Comparison of ENCODE assay signal across 9 cellular contexts in genomic region chr19:14561832-14562351, GRCh38. TPM values are rescaled to one million over a fixed set of nuclear protein-coding genes. Genes with fewer than 3 reads are reported as not detected.
A peak's percentile ranks its signal among the peaks of the same experiment; 100 is the strongest.
DNase-seq lines count a peak whose midpoint lies in the region; ATAC-seq, FAIRE-seq and TF ChIP-seq lines count a peak whose summit lies in the region.
"Had no signal": no experiment of that assay in that cellular context is flagged by ENCODE, and none has a peak within 500 bp of the region (broad histone marks: within the 10 kb centered on the region; RNA-seq: fewer than 3 reads in every experiment).

No MANE protein-coding gene starts in this region.

- no peak overlapping the region for H3K4me3 ChIP-seq in adipocyte (ENCODE audit: low read length)
- no peak overlapping the region for H3K4me3 ChIP-seq in cardiac muscle cell

- H3K9ac ChIP-seq in adipocyte (ENCODE audit: low read length) = peak overlapping the region; percentile 79

- H3K27ac ChIP-seq in cardiac muscle cell = peak overlapping the region; percentile 92

- FAIRE-seq in H54 (lab: Jason Lieb, UNC) = no peak

- H3K27me3 ChIP-seq in adipocyte (replicated peaks; ENCODE audit: control insufficient read depth, insufficient read depth, low read length) (no peaks in the 10 kb centered on the region), cardiac muscle cell (no peaks in the 10 kb centered on the region)

- TF ChIP-seq POLR2A in H54 (IDR thresholded peaks at IDR 0.05; ENCODE audit: low read depth, low read length) = no peak

- H3K36me3 ChIP-seq in adipocyte (ENCODE audit: control insufficient read depth, insufficient read depth, low read length, severe bottlenecking) = peaks cover 17% of the 10 kb centered on the region
- H3K36me3 ChIP-seq in cardiac muscle cell = peaks cover 3% of the 10 kb centered on the region

- H3K9me3 ChIP-seq in adipocyte (ENCODE audit: control insufficient read depth, low read length) (no peaks in the 10 kb centered on the region), cardiac muscle cell (ENCODE audit: low read depth) (no peaks in the 10 kb centered on the region)

- no peak for TF ChIP-seq CTCF in cardiac muscle cell (IDR thresholded peaks at IDR 0.05; ENCODE audit: low read depth, low read length)

- peaks cover 28% of the 10 kb centered on the region for H3K4me1 ChIP-seq in adipocyte (ENCODE audit: control insufficient read depth, insufficient read depth, low read length)
- H3K4me1 ChIP-seq in cardiac muscle cell (ENCODE audit: low read depth) = peaks cover 28% of the 10 kb centered on the region

- peak; percentile 61 for DNase-seq in Daoy (ENCODE audit: low read depth)
- peak; percentile 14 for DNase-seq in adipocyte (ENCODE audit: low read depth)
- DNase-seq in cardiac muscle cell (ENCODE audit: low read depth in 1 of 2, low spot score in 1 of 2) = peak; percentile 25 to 48
- DNase-seq in pons (ENCODE audit: low spot score) = peak; percentile 55
- DNase-seq in activated CD4-positive, CD25-positive, alpha-beta regulatory T cell (lab: John Stamatoyannopoulos, UW) = no peak
- no peak for DNase-seq in H54 (ENCODE audit: insufficient read length, low spot score)
- DNase-seq: activated CD8-positive, alpha-beta memory T cell treated with anti-CD3 and anti-CD28 coated beads, Interleukin-2, amount 50 U/mL, for 4 hours had no signal

- no peak for ATAC-seq in GM19351 (IDR thresholded peaks at IDR 0.05; ENCODE audit: unreplicated experiment)
- no peak for ATAC-seq in HG02798 (IDR thresholded peaks at IDR 0.05; ENCODE audit: poor library complexity, unreplicated experiment)

RNA-seq across cellular contexts. Expression of gene NDUFB7, which starts 10.0 kb away (rescaled TPM):
- 388 and 435 TPM in 2 replicates for total RNA-seq in Daoy (2014; rRNA removed; shearing (Covaris generic))
- 381 and 600 TPM in 2 replicates for total RNA-seq in cardiac muscle cell
- polyA plus RNA-seq in cardiac muscle cell = 445 and 518 TPM in 2 replicates

RNA-seq across cellular contexts. Expression of gene CLEC17A, which starts 21.0 kb away (rescaled TPM):
- total RNA-seq in Daoy (2014; rRNA removed; shearing (Covaris generic)) = 0.42 TPM in 1 of 2 replicates, not detected in the other
- total RNA-seq in cardiac muscle cell = not detected in 2 replicates
- not detected in 2 replicates for polyA plus RNA-seq in cardiac muscle cell

RNA-seq across cellular contexts. Expression of gene TECR, which starts 32.5 kb away (rescaled TPM):
- 33.1 and 39.1 TPM in 2 replicates for total RNA-seq in Daoy (2014; rRNA removed; shearing (Covaris generic))
- total RNA-seq in cardiac muscle cell = 77.4 and 83.1 TPM in 2 replicates
- polyA plus RNA-seq in cardiac muscle cell = 245 and 345 TPM in 2 replicates

RNA-seq across cellular contexts. Expression of gene DNAJB1, which starts 43.7 kb away (rescaled TPM):
- 87.0 and 98.1 TPM in 2 replicates for total RNA-seq in Daoy (2014; rRNA removed; shearing (Covaris generic))
- total RNA-seq in cardiac muscle cell = 41.8 and 56.4 TPM in 2 replicates
- polyA plus RNA-seq in cardiac muscle cell = 76.5 and 82.8 TPM in 2 replicates

Comparison
In these comparisons a context has a peak if more than half of its experiments do, and no peak if none do; other contexts are left out.
1. DNase-seq: peak in Daoy (single experiment), adipocyte (single experiment), cardiac muscle cell (2 of 2) and pons (single experiment); none in activated CD4-positive, CD25-positive, alpha-beta regulatory T cell (0 of 4) and H54 (single experiment).